19 cellular contexts compared by ENCODE assay signal in genomic region chr11:126189109-126189929, GRCh38. TPM values are rescaled to one million over a fixed set of nuclear protein-coding genes. Genes with fewer than 3 reads are reported as not detected.
DNase-seq lines count a peak whose midpoint lies in the region; ATAC-seq, FAIRE-seq and TF ChIP-seq lines count a peak whose summit lies in the region.
"Had no signal": no experiment of that assay in that cellular context is flagged by ENCODE, and none has a peak within 500 bp of the region (broad histone marks: within the 10 kb centered on the region; RNA-seq: fewer than 3 reads in every experiment).

No MANE protein-coding gene starts in this region.

- FAIRE-seq in GM12892 (lab: Jason Lieb, UNC) = peak; percentile 99
- FAIRE-seq in GM12878 (lab: Jason Lieb, UNC) = peak; percentile 98
- no peak for FAIRE-seq in D721Med (lab: Jason Lieb, UNC)
- FAIRE-seq: H54 had no signal

- H3K4me2 ChIP-seq in GM12878 (ENCODE audit: control insufficient read depth, insufficient read depth) = peak overlapping the region; percentile 60

- in situ Hi-C loops in GM12878 (cut with MboI) = no loop called here

- RAD21 ChIA-PET in GM12878 (lab: Charles Lee; ENCODE audit: unreplicated experiment) = interaction anchor here (0.6 to 1.5 kb wide), 10 partner anchors 22 to 302 kb away, joined by 3 to 6 read pairs (median 4); partner anchors contain the start of genes FAM118B, HYLS1 and RPUSD4

- no peak for TF ChIP-seq RAD21 in GM12878 (IDR thresholded peaks at IDR 0.05; ENCODE audit: insufficient read depth, low read depth, low read length)

- peak; percentile 73 for ATAC-seq in GM19463 (IDR thresholded peaks at IDR 0.05; ENCODE audit: unreplicated experiment)
- peak; percentile 85 for ATAC-seq in HG03045 (IDR thresholded peaks at IDR 0.05; ENCODE audit: unreplicated experiment)
- ATAC-seq in GM12878 = peak; percentile 86
- ATAC-seq in HG03196 (IDR thresholded peaks at IDR 0.05; ENCODE audit: unreplicated experiment) = no peak
- no peak for ATAC-seq in stimulated activated naive CD8-positive, alpha-beta T cell treated with anti-CD3 and anti-CD28 coated beads, Interleukin-15, Interleukin-2, amounts not matched to agents 100 U/mL and 50 U/mL, for 24 hours
- ATAC-seq: heart right ventricle had no signal

- no peaks in the 10 kb centered on the region for H4K20me1 ChIP-seq in GM12878 (ENCODE audit: control insufficient read depth, insufficient read depth)

- POLR2A ChIA-PET in GM12878 (lab: Charles Lee) = interaction anchor here (0.5 to 1.4 kb wide), 2 partner anchors 8 to 10 kb away, joined by 6 read pairs; no protein-coding TSS in a partner anchor

- DNase-seq in GM12892 (ENCODE audit: insufficient read length) (peak; percentile 72), GM12878 (ENCODE audit: low read depth, low spot score) (peak; percentile 52), epidermal melanocyte (ENCODE audit: insufficient read length, low spot score) (no peak), D721Med (ENCODE audit: insufficient read length, low spot score) (no peak)
- no peak for DNase-seq in stimulated activated naive CD8-positive, alpha-beta T cell treated with anti-CD3 and anti-CD28 coated beads, Interleukin-15, Interleukin-2, amounts not matched to agents 100 U/mL and 50 U/mL, for 24 hours
- DNase-seq: activated CD4-positive, alpha-beta T cell treated with anti-CD3 and anti-CD28 coated beads, Interleukin-2, amount 10 ng/mL, durations not matched to agents 24 days and 14 days; activated naive CD8-positive, alpha-beta T cell treated with anti-CD3 and anti-CD28 coated beads for 36 hours; BE2C; effector memory CD4-positive, alpha-beta T cell; GDM1; heart right ventricle; IMR-90; mammary epithelial cell; uterus had no signal

- CTCF ChIA-PET in GM12878 (lab: Yijun Ruan, JAX) = interaction anchor here (0.7 to 10.7 kb wide), 6 partner anchors 128 to 269 kb away, joined by 3 to 220 read pairs (median 4); partner anchors contain the start of gene VSIG10L2

- peak overlapping the region; percentile 21; the same call in 1 of the 2 replicates for H2AFZ ChIP-seq in GM12878 (ENCODE audit: control insufficient read depth, low read depth, low read length)

- peak overlapping the region; percentile 24; the same call in 1 of the 2 replicates for H3K9ac ChIP-seq in GM12878 (ENCODE audit: control insufficient read depth, insufficient read depth, low read length)

- peaks cover 0 to 14% of the 10 kb centered on the region in 2 experiments; a peak in 3 of 4 replicates for H3K36me3 ChIP-seq in GM12878 (ENCODE audit: control insufficient read depth in 2 of 2, insufficient read depth in 2 of 2, low read length in 1 of 2)
- H3K36me3 ChIP-seq: uterus had no signal

- H3K4me1 ChIP-seq in GM12878 (ENCODE audit: control insufficient read depth, insufficient read depth, low read length) = peaks cover 30% of the 10 kb centered on the region
- H3K4me1 ChIP-seq: right atrium auricular region, uterus had no signal

- TF ChIP-seq CTCF in GM12878 (IDR thresholded peaks at IDR 0.05 in 2 of 3, conservative IDR thresholded peaks at IDR 0.05 in 1 of 3; ENCODE audit: control insufficient read depth in 2 of 3, extremely low read depth in 1 of 3, insufficient read depth in 1 of 3, low read depth in 3 of 3, low read length in 3 of 3) (no peak), D721Med (IDR thresholded peaks at IDR 0.05; ENCODE audit: insufficient read depth, missing control alignments) (no peak)

- H3K4me3 ChIP-seq in GM12878 = peak overlapping the region; percentile 43; the same call in 1 of the 2 replicates
- H3K4me3 ChIP-seq: heart right ventricle, right atrium auricular region, uterus had no signal

- no TSS peak for BruUV-seq in GM12878 (replicated peaks; lab: Mats Ljungman, UMichigan)

- intact Hi-C loops in GM12878 (cut with micrococcal nuclease; ENCODE audit: unreplicated experiment) = loop anchor here (1.0 to 2.0 kb wide), 2 partner anchors 127 to 266 kb away; partner anchors contain the start of gene CDON

- SMC1A ChIA-PET in GM12878 (lab: Charles Lee; ENCODE audit: uncharacterized antibody, unreplicated experiment) = interaction anchor here (0.9 to 2.8 kb wide), 10 partner anchors 9 to 266 kb away, joined by 3 to 9 read pairs (median 5); no protein-coding TSS in a partner anchor

- no peaks in the 10 kb centered on the region for H3K27me3 ChIP-seq in GM12878 (replicated peaks in 1 of 2; ENCODE audit: control insufficient read depth in 2 of 2, insufficient read depth in 2 of 2, low read length in 1 of 2)
- H3K27me3 ChIP-seq: BE2C, heart right ventricle, right atrium auricular region, uterus had no signal

- 19% methylated on average over 22 of the region's 22 CpGs for WGBS in GM12878 (ENCODE audit: insufficient coverage, insufficient replicate concordance, low lambda C conversion rate, missing lambda C conversion rate)

- peak overlapping the region; percentile 66 for H3K27ac ChIP-seq in GM12878 (ENCODE audit: control insufficient read depth, insufficient read depth)
- H3K27ac ChIP-seq: heart right ventricle, right atrium auricular region, uterus had no signal

- no peaks in the 10 kb centered on the region for H3K79me2 ChIP-seq in GM12878 (ENCODE audit: control insufficient read depth, insufficient read depth, low read length)

- peak; percentile 75 to 80 for TF ChIP-seq EP300 in GM12878 (IDR thresholded peaks at IDR 0.05; ENCODE audit: borderline replicate concordance in 1 of 2, control insufficient read depth in 1 of 2, low read depth in 2 of 2, low read length in 2 of 2)

- TF ChIP-seq POLR2A in GM12892 (IDR thresholded peaks at IDR 0.05; ENCODE audit: low read depth, low read length) = no peak
- no peak for TF ChIP-seq POLR2A in GM12878 (IDR thresholded peaks at IDR 0.05; ENCODE audit: low read depth, low read length)

- no peaks in the 10 kb centered on the region for H3K9me3 ChIP-seq in GM12878 (replicated peaks; ENCODE audit: control insufficient read depth, insufficient read depth, low read length)
- H3K9me3 ChIP-seq: BE2C, heart right ventricle, right atrium auricular region, uterus had no signal

TF ChIP-seq in GM12878, 131 proteins besides CTCF, POLR2A, EP300 and RAD21 (continues in another document):
- TF ChIP-seq ZNF622 (IDR thresholded peaks at IDR 0.05) = no peak
- no peak for TF ChIP-seq RFX5 (IDR thresholded peaks at IDR 0.05; ENCODE audit: low read depth, low read length)
- TF ChIP-seq SMC3 (IDR thresholded peaks at IDR 0.05; ENCODE audit: borderline replicate concordance, low read length) = no peak
- peak; percentile 53 for TF ChIP-seq NFIC (IDR thresholded peaks at IDR 0.05; ENCODE audit: low read depth, low read length)
- TF ChIP-seq EGR1 (IDR thresholded peaks at IDR 0.05; ENCODE audit: borderline replicate concordance in 1 of 2, low read depth in 2 of 2, low read length in 2 of 2) = no peak
- no peak for TF ChIP-seq NFXL1 (IDR thresholded peaks at IDR 0.05; ENCODE audit: borderline replicate concordance)
- TF ChIP-seq SIX5 (IDR thresholded peaks at IDR 0.05; ENCODE audit: low read depth, low read length, severe bottlenecking) = no peak
- 0 out of 2 replicates have a peak, but pooled peaks have one; percentile 15 for TF ChIP-seq MTA3 (IDR thresholded peaks at IDR 0.05; ENCODE audit: borderline replicate concordance, low read length)
- no peak for TF ChIP-seq TCF7 (IDR thresholded peaks at IDR 0.05; ENCODE audit: borderline replicate concordance)
- peak; percentile 55; the same call in 1 of the 2 replicates for TF ChIP-seq ATF7 (IDR thresholded peaks at IDR 0.05; ENCODE audit: low read depth)
- TF ChIP-seq NR2C1 (IDR thresholded peaks at IDR 0.05) = no peak

RNA-seq across cellular contexts. Expression of gene RPUSD4, which starts 22.1 kb away (rescaled TPM):
- polyA plus RNA-seq in GM12892 (2012; ENCODE audit: missing spikeins) = 26.6 TPM
- 53.5 and 59.9 TPM in 2 replicates for total RNA-seq in GM12878 (2013; cell fraction: nucleolus; rRNA removed)
- total RNA-seq in GM12878 (2014; rRNA removed) (30.6 and 31.0 TPM in 2 replicates), GM12878 (2014; rRNA removed; fragmentation: Illumina TruSeq; extraction: Trizol) (29.6 and 32.5 TPM in 2 replicates), GM12878 (2021) (40.6 and 46.8 TPM in 2 replicates)
- polyA plus RNA-seq in GM12878 (2011; ENCODE audit: low read depth) = 24.3 TPM
- polyA plus RNA-seq in GM12878 (2011; rRNA removed) (40.3 and 47.6 TPM in 2 replicates), GM12878 (2014; fragmentation: Illumina TruSeq; extraction: Trizol) (30.7 and 34.4 TPM in 2 replicates), GM12878 (2014; fragmentation: Nextera tagmentation; extraction: Ambion mirVana) (10 to 100 TPM; 24.5 to 25.9 TPM), GM12878 (2014; rRNA removed) (38.7 and 43.7 TPM in 2 replicates), GM12878 (2016; fragmentation: Nextera tagmentation; extraction: Ambion mirVana) (10 to 100 TPM; 28.8 to 29.0 TPM)
- 59.9 and 64.4 TPM in 2 replicates for polyA plus RNA-seq in GM12878 (2011; cell fraction: cytosol; rRNA removed)
- 57.6 and 59.3 TPM in 2 replicates for polyA plus RNA-seq in GM12878 (2011; cell fraction: nucleus; rRNA removed)
- 28.8 and 29.9 TPM in 2 replicates for polyA plus RNA-seq in GM12878 (2012)
- polyA minus RNA-seq in GM12878 (2011; rRNA and poly(A)+ RNA removed) = 131 and 136 TPM in 2 replicates
- 17.0 and 18.8 TPM in 2 replicates for polyA minus RNA-seq in GM12878 (2011; cell fraction: cytosol; rRNA and poly(A)+ RNA removed)
- 25.9 and 42.1 TPM in 2 replicates for polyA minus RNA-seq in GM12878 (2011; cell fraction: nucleus; rRNA and poly(A)+ RNA removed)

RNA-seq across cellular contexts. Expression of gene FAM118B, which starts 22.3 kb away (rescaled TPM):
- polyA plus RNA-seq in GM12892 (2012; ENCODE audit: missing spikeins) = 10.2 TPM
- total RNA-seq in GM12878 (2013; cell fraction: nucleolus; rRNA removed) = 15.7 and 19.1 TPM in 2 replicates
- 13.8 and 14.5 TPM in 2 replicates for total RNA-seq in GM12878 (2014; rRNA removed)
- total RNA-seq in GM12878 (2014; rRNA removed; fragmentation: Illumina TruSeq; extraction: Trizol) = 16.5 and 16.6 TPM in 2 replicates
- total RNA-seq in GM12878 (2021) = 12.0 and 15.0 TPM in 2 replicates
- 4.8 TPM for polyA plus RNA-seq in GM12878 (2011; ENCODE audit: low read depth)
- 16.6 and 18.1 TPM in 2 replicates for polyA plus RNA-seq in GM12878 (2011; rRNA removed)
- 9.1 and 10.0 TPM in 2 replicates for polyA plus RNA-seq in GM12878 (2011; cell fraction: cytosol; rRNA removed)
- polyA plus RNA-seq in GM12878 (2011; cell fraction: nucleus; rRNA removed) = 7.4 and 7.9 TPM in 2 replicates
- 6.3 and 7.4 TPM in 2 replicates for polyA plus RNA-seq in GM12878 (2012)
- 13.8 and 15.0 TPM in 2 replicates for polyA plus RNA-seq in GM12878 (2014; fragmentation: Illumina TruSeq; extraction: Trizol)
- polyA plus RNA-seq in GM12878 (2014; fragmentation: Nextera tagmentation; extraction: Ambion mirVana) = 10 to 100 TPM; 21.3 to 24.7 TPM
- 12.1 and 12.8 TPM in 2 replicates for polyA plus RNA-seq in GM12878 (2014; rRNA removed)
- polyA plus RNA-seq in GM12878 (2016; fragmentation: Nextera tagmentation; extraction: Ambion mirVana) = 10 to 100 TPM; 29.0 to 29.7 TPM
- 8.3 and 9.3 TPM in 2 replicates for polyA minus RNA-seq in GM12878 (2011; rRNA and poly(A)+ RNA removed)
- 2.3 and 2.4 TPM in 2 replicates for polyA minus RNA-seq in GM12878 (2011; cell fraction: cytosol; rRNA and poly(A)+ RNA removed)
- polyA minus RNA-seq in GM12878 (2011; cell fraction: nucleus; rRNA and poly(A)+ RNA removed) = 6.8 and 9.9 TPM in 2 replicates

Comparison
In these comparisons a context has a peak if more than half of its experiments do, and no peak if none do; other contexts are left out.
1. DNase-seq: peak in GM12892 (single experiment) and GM12878 (single experiment); none in epidermal melanocyte (single experiment), D721Med (single experiment) and stimulated activated naive CD8-positive, alpha-beta T cell treated with anti-CD3 and anti-CD28 coated beads, Interleukin-15, Interleukin-2, amounts not matched to agents 100 U/mL and 50 U/mL, for 24 hours (single experiment).
2. ATAC-seq: peak in GM19463 (single experiment), HG03045 (single experiment) and GM12878 (single experiment); none in HG03196 (single experiment) and stimulated activated naive CD8-positive, alpha-beta T cell treated with anti-CD3 and anti-CD28 coated beads, Interleukin-15, Interleukin-2, amounts not matched to agents 100 U/mL and 50 U/mL, for 24 hours (single experiment).